ENCODE assay signal across 13 cellular contexts in genomic region chr4:793941-794621, GRCh38. TPM values are rescaled to one million over a fixed set of nuclear protein-coding genes. Genes with fewer than 3 reads are reported as not detected.
DNase-seq lines count a peak whose midpoint lies in the region; ATAC-seq and TF ChIP-seq lines count a peak whose summit lies in the region.
"Had no signal": no experiment of that assay in that cellular context is flagged by ENCODE, and none has a peak within 500 bp of the region (broad histone marks: within the 10 kb centered on the region; RNA-seq: fewer than 3 reads in every experiment).

No MANE protein-coding gene starts in this region.

- intact Hi-C loops in body of pancreas (cut with DNase I), result no loop called here

- TF ChIP-seq POLR2A in body of pancreas (IDR thresholded peaks at IDR 0.05), result no peak

- WGBS in body of pancreas, 2 donors, result 54% methylated on average over 19 of the region's 19 CpGs; no CpG with 5 or more reads in 1 of the 2 donors

- H3K27ac Mint-ChIP-seq in activated T-cell treated with anti-CD3 and anti-CD28 coated beads, Interleukin-2, amount 50 U/mL, for 72 hours, result no peak overlapping the region

- no peaks in the 10 kb centered on the region for H3K9me3 ChIP-seq in body of pancreas
- H3K9me3 ChIP-seq: left ventricle myocardium inferior, ovary had no signal

- no peaks in the 10 kb centered on the region for H3K9me3 Mint-ChIP-seq in activated T-cell treated with anti-CD3 and anti-CD28 coated beads, Interleukin-2, amount 50 U/mL, for 72 hours

- peaks cover 0 to 39% of the 10 kb centered on the region in 2 donors for H3K27me3 ChIP-seq in body of pancreas
- H3K27me3 ChIP-seq: ovary had no signal

- peak overlapping the region; percentile 46 to 72 for H3K4me3 Mint-ChIP-seq in activated T-cell treated with anti-CD3 and anti-CD28 coated beads, Interleukin-2, amount 50 U/mL, for 72 hours

- no peak for DNase-seq in activated T-cell treated with anti-CD3 and anti-CD28 coated beads, Interleukin-2, amount 50 U/mL, for 72 hours
- no peak for DNase-seq in activated T-cell treated with anti-CD3 and anti-CD28 coated beads for 4 hours
- peak; percentile 77 for DNase-seq in Jurkat, Clone E6-1 (ENCODE audit: low read depth, low spot score)
- DNase-seq in cerebellum (ENCODE audit: low spot score), result peak; percentile 70
- DNase-seq in putamen (ENCODE audit: low spot score), result peak; percentile 85
- DNase-seq in NCI-H2227 treated with DMSO at 0.1 percent for 48 hours (lab: John Stamatoyannopoulos, UW), result no peak
- no peak for DNase-seq in body of pancreas
- DNase-seq: left ventricle myocardium inferior, MV-4-11, NCI-H510A treated with DMSO at 0.1 percent for 48 hours, ovary had no signal

- peaks cover 36% of the 10 kb centered on the region for H3K4me1 Mint-ChIP-seq in activated T-cell treated with anti-CD3 and anti-CD28 coated beads, Interleukin-2, amount 50 U/mL, for 72 hours (ENCODE audit: low read depth)

- H3K27me3 Mint-ChIP-seq in activated T-cell treated with anti-CD3 and anti-CD28 coated beads, Interleukin-2, amount 50 U/mL, for 72 hours (ENCODE audit: low read depth), result peaks cover 28% of the 10 kb centered on the region

- H3K36me3 ChIP-seq in body of pancreas (replicated peaks in 1 of 2; ENCODE audit: insufficient read depth in 1 of 2, low read depth in 2 of 2), result no peaks in the 10 kb centered on the region
- H3K36me3 ChIP-seq: left ventricle myocardium inferior, ovary had no signal

- no peak for ATAC-seq in activated T-cell treated with anti-CD3 and anti-CD28 coated beads, Interleukin-2, amount 50 U/mL, for 72 hours (replicated peaks in 1 of 2)
- no peak for ATAC-seq in HG03039 (IDR thresholded peaks at IDR 0.05; ENCODE audit: unreplicated experiment)
- no peak for ATAC-seq in body of pancreas

- peaks cover 25% of the 10 kb centered on the region for H3K4me1 ChIP-seq in body of pancreas

- peak overlapping the region; percentile 3; the same call in 1 of the 2 replicates for H3K4me3 ChIP-seq in Jurkat, Clone E6-1 (ENCODE audit: low read length)
- no peak overlapping the region for H3K4me3 ChIP-seq in body of pancreas
- H3K4me3 ChIP-seq: ovary had no signal

- peaks cover 0 to 2% of the 10 kb centered on the region in 2 donors for H3K36me3 Mint-ChIP-seq in activated T-cell treated with anti-CD3 and anti-CD28 coated beads, Interleukin-2, amount 50 U/mL, for 72 hours (ENCODE audit: insufficient read depth in 2 of 2)

- H3K27ac ChIP-seq in body of pancreas, result no peak overlapping the region
- H3K27ac ChIP-seq: left ventricle myocardium inferior, ovary had no signal

- no peak for TF ChIP-seq CTCF in body of pancreas (IDR thresholded peaks at IDR 0.05)

RNA-seq across cellular contexts. Expression of gene CPLX1, which starts 31.8 kb away (rescaled TPM):
- 1 to 10 TPM; 1.3 to 1.9 TPM for total RNA-seq in activated T-cell treated with anti-CD3 and anti-CD28 coated beads, Interleukin-2, amount 50 U/mL, for 72 hours
- 0.73 TPM for polyA plus RNA-seq in Jurkat, Clone E6-1 (2012; ENCODE audit: insufficient read depth, insufficient read length)
- total RNA-seq in cerebellum, result 3.4 TPM
- total RNA-seq in body of pancreas, result 1 to 10 TPM in 1 of 2 donors, under 1 TPM in 1; 0.52 to 2.0 TPM
- total RNA-seq: glomerular endothelial cell had no signal

Comparison
In these comparisons a context has a peak if more than half of its experiments do, and no peak if none do; other contexts are left out.
1. DNase-seq: peak in Jurkat, Clone E6-1 (single experiment), cerebellum (single experiment) and putamen (single experiment); none in activated T-cell treated with anti-CD3 and anti-CD28 coated beads, Interleukin-2, amount 50 U/mL, for 72 hours (0 of 2), activated T-cell treated with anti-CD3 and anti-CD28 coated beads for 4 hours (single experiment), NCI-H2227 treated with DMSO at 0.1 percent for 48 hours (single experiment) and body of pancreas (0 of 4).